2 cellular contexts compared by ENCODE assay signal in the genomic region with DNA sequence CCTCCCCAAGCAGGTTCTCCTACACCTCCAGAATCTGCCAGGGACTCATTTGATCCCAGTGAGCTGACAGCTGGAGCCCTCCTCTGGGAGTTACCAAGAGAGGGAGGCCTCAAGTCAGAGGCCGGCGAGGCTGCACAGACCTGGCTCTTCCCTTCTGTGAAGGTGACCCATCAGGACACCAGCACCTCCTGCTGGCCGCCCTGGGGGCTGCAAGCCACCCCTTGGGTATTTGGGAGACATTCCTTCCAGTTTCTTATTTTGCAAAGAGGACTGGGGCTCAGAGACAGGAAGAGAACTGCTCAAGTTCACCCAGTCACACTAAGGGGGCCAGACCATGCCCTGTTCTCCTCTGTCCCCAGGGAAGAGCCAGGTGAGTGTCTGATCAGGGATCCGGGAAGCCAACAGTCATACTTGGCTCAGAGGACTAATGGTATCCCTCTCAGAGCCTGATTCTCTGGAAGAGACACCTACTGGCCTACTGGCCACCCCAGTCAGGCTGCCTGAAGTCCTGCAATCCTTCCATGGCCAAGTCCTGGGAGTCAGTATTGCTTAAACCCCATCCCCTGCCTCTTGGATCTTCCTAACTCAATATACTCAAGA.
TF ChIP-seq lines count a peak whose summit lies in the region.

No MANE protein-coding gene starts in this region.

TF ChIP-seq in SK-N-SH, 30 proteins besides CTCF, POLR2A, EP300 and RAD21 (continued from another document):
- TF ChIP-seq ZBTB33 (IDR thresholded peaks at IDR 0.05; ENCODE audit: borderline replicate concordance, low read depth), result no peak
- no peak for TF ChIP-seq REST (IDR thresholded peaks at IDR 0.05; ENCODE audit: low read depth, low read length)
- TF ChIP-seq CHD2 (IDR thresholded peaks at IDR 0.05; ENCODE audit: low read length, partially characterized antibody), result no peak
- TF ChIP-seq FOSL2 (IDR thresholded peaks at IDR 0.05; ENCODE audit: borderline replicate concordance, low read depth), result no peak
- TF ChIP-seq GATA2 (CRISPR knock-in tag; IDR thresholded peaks at IDR 0.05), result no peak
- TF ChIP-seq RCOR1 (IDR thresholded peaks at IDR 0.05; ENCODE audit: low read length), result no peak
- no peak for TF ChIP-seq FOXM1 (IDR thresholded peaks at IDR 0.05; ENCODE audit: low read depth)
- TF ChIP-seq, protein P1, sequence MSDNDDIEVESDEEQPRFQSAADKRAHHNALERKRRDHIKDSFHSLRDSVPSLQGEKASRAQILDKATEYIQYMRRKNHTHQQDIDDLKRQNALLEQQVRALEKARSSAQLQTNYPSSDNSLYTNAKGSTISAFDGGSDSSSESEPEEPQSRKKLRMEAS (IDR thresholded peaks at IDR 0.05; ENCODE audit: low read depth), result no peak
- TF ChIP-seq TEAD4 (IDR thresholded peaks at IDR 0.05; ENCODE audit: borderline replicate concordance, insufficient read depth), result no peak

TF ChIP-seq in SK-N-SH treated with all-trans-retinoic acid at 6 μM for 48 hours, 23 proteins besides CTCF, POLR2A, EP300 and RAD21 (continued from another document):
- no peak for TF ChIP-seq GLIS3 (CRISPR knock-in tag; IDR thresholded peaks at IDR 0.05)
- TF ChIP-seq TOX (CRISPR knock-in tag; IDR thresholded peaks at IDR 0.05; ENCODE audit: borderline replicate concordance), result no peak
- no peak for TF ChIP-seq ZNF565 (CRISPR knock-in tag; conservative IDR thresholded peaks at IDR 0.05; ENCODE audit: low read depth)
- TF ChIP-seq, protein P2, sequence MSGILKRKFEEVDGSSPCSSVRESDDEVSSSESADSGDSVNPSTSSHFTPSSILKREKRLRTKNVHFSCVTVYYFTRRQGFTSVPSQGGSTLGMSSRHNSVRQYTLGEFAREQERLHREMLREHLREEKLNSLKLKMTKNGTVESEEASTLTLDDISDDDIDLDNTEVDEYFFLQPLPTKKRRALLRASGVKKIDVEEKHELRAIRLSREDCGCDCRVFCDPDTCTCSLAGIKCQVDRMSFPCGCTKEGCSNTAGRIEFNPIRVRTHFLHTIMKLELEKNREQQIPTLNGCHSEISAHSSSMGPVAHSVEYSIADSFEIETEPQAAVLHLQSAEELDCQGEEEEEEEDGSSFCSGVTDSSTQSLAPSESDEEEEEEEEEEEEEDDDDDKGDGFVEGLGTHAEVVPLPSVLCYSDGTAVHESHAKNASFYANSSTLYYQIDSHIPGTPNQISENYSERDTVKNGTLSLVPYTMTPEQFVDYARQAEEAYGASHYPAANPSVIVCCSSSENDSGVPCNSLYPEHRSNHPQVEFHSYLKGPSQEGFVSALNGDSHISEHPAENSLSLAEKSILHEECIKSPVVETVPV (CRISPR knock-in tag; IDR thresholded peaks at IDR 0.05), result no peak
- TF ChIP-seq TCF4 (CRISPR knock-in tag; IDR thresholded peaks at IDR 0.05; ENCODE audit: borderline replicate concordance), result no peak
- no peak for TF ChIP-seq TSHZ2 (CRISPR knock-in tag; IDR thresholded peaks at IDR 0.05)
- TF ChIP-seq, protein P3, sequence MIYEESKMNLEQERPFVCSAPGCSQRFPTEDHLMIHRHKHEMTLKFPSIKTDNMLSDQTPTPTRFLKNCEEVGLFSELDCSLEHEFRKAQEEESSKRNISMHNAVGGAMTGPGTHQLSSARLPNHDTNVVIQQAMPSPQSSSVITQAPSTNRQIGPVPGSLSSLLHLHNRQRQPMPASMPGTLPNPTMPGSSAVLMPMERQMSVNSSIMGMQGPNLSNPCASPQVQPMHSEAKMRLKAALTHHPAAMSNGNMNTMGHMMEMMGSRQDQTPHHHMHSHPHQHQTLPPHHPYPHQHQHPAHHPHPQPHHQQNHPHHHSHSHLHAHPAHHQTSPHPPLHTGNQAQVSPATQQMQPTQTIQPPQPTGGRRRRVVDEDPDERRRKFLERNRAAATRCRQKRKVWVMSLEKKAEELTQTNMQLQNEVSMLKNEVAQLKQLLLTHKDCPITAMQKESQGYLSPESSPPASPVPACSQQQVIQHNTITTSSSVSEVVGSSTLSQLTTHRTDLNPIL (CRISPR knock-in tag; IDR thresholded peaks at IDR 0.05; ENCODE audit: low read depth), result no peak
- no peak for TF ChIP-seq BACH2 (CRISPR knock-in tag; IDR thresholded peaks at IDR 0.05; ENCODE audit: borderline replicate concordance)
